8 cellular contexts compared by ENCODE assay signal in the genomic region with DNA sequence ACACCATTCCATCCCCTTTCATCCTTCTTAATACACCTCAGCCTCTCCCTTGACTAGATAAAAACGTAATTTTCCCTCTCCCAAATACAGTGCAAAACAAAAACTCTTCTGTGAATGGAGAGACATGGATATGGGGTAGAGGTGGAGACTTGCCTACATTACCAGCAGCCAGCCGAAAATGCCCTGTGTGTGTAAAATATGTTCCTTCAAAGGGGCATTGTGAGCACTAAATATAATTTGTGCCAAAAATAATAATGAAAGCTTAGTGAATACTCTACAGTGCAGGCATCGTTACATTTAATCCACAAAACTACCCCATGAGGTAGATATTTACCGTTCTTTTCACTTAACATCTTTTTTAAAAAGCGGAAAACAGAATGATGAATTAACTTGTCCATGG. TPM values are rescaled to one million over a fixed set of nuclear protein-coding genes. Genes with fewer than 3 reads are reported as not detected.
DNase-seq lines count a peak whose midpoint lies in the region; ATAC-seq, FAIRE-seq and TF ChIP-seq lines count a peak whose summit lies in the region.

No MANE protein-coding gene starts in this region.

- H3K36me3 ChIP-seq in NT2/D1 (ENCODE audit: insufficient read depth, insufficient read length, low read length) (peaks cover 3% of the 10 kb centered on the region), endothelial cell of umbilical vein (ENCODE audit: control insufficient read depth in 2 of 2, extremely low read depth in 1 of 2, insufficient read depth in 2 of 2, low read length in 2 of 2) (no peaks in the 10 kb centered on the region), ovary (no peaks in the 10 kb centered on the region)

- peak overlapping the region; percentile 90 for H3K4me3 Mint-ChIP-seq in CD4-positive, alpha-beta T cell

- H3K4me3 ChIP-seq in NT2/D1 (ENCODE audit: insufficient read length, low read depth), result peak overlapping the region; percentile 78
- peak overlapping the region in 1 of 3 experiments; percentile 59 for H3K4me3 ChIP-seq in endothelial cell of umbilical vein (replicated peaks in 1 of 3; ENCODE audit: insufficient read depth in 1 of 3, low read depth in 1 of 3, low read length in 3 of 3)
- H3K4me3 ChIP-seq in ovary, result peak overlapping the region; percentile 71

- no peak for TF ChIP-seq EP300 in ovary (IDR thresholded peaks at IDR 0.05)

- no peak for TF ChIP-seq CTCF in CD4-positive, alpha-beta T cell (IDR thresholded peaks at IDR 0.05)
- TF ChIP-seq CTCF in endothelial cell of umbilical vein (IDR thresholded peaks at IDR 0.05; ENCODE audit: extremely low read depth in 1 of 2, insufficient read depth in 1 of 2, low read depth in 1 of 2, low read length in 2 of 2) (no peak), ovary (IDR thresholded peaks at IDR 0.05) (no peak)

- TF ChIP-seq POLR2A in endothelial cell of umbilical vein (IDR thresholded peaks at IDR 0.05; ENCODE audit: low read depth, low read length) (no peak), ovary (IDR thresholded peaks at IDR 0.05) (no peak)

- no TSS peak for BruUV-seq in endothelial cell of umbilical vein (replicated peaks; lab: Mats Ljungman, UMichigan)

- no peak for FAIRE-seq in endothelial cell of umbilical vein (lab: Jason Lieb, UNC)

- no peak overlapping the region for H3K9ac ChIP-seq in NT2/D1 (ENCODE audit: insufficient read length, low read depth)
- H3K9ac ChIP-seq in endothelial cell of umbilical vein (replicated peaks; ENCODE audit: extremely low read depth, insufficient read depth, low read length), result no peak overlapping the region

- dilution Hi-C loops in endothelial cell of umbilical vein (cut with MboI; ENCODE audit: extremely low pct_ligation_motif_present, low sequenced_read_pairs), result no loop called here

- H3K27me3 Mint-ChIP-seq in CD4-positive, alpha-beta T cell, result peaks cover 19% of the 10 kb centered on the region

- H3K9me3 Mint-ChIP-seq in CD4-positive, alpha-beta T cell, result peaks cover 20% of the 10 kb centered on the region

- H2AFZ ChIP-seq in endothelial cell of umbilical vein (ENCODE audit: low read depth, low read length), result peak overlapping the region; percentile 93

- 6 to 13% (median 10%) methylated on average over 5 of the region's 5 CpGs for WGBS in ovary, 3 donors

- CTCF ChIA-PET in CD4-positive, alpha-beta T cell (lab: Charles Lee), result interaction anchor here (1.0 kb wide), 1 partner anchor 848 kb away, joined by 3 read pairs; a partner anchor contains a TSS
- CTCF ChIA-PET in endothelial cell of umbilical vein (lab: Charles Lee), result interaction anchor here (1.1 to 2.1 kb wide), 6 partner anchors 10 to 831 kb away, joined by 3 to 20 read pairs (median 3); a partner anchor contains a TSS

- H4K20me1 ChIP-seq in endothelial cell of umbilical vein (replicated peaks; ENCODE audit: control insufficient read depth, extremely low read depth, insufficient read depth, low read length), result no peaks in the 10 kb centered on the region

- peak overlapping the region; percentile 90 for H3K27ac Mint-ChIP-seq in CD4-positive, alpha-beta T cell

- no peaks in the 10 kb centered on the region for H3K27me3 ChIP-seq in CD4-positive, alpha-beta T cell (ENCODE audit: control insufficient read depth, insufficient read depth, low read length)
- H3K27me3 ChIP-seq in NT2/D1 (ENCODE audit: insufficient read depth, insufficient read length), result peaks cover 10% of the 10 kb centered on the region
- H3K27me3 ChIP-seq in endothelial cell of umbilical vein (ENCODE audit: control insufficient read depth in 2 of 2, insufficient read depth in 2 of 2, low read length in 2 of 2), result peaks cover 0 to 2% of the 10 kb centered on the region in 2 experiments
- no peaks in the 10 kb centered on the region for H3K27me3 ChIP-seq in ovary

- no peak overlapping the region for H3K27ac ChIP-seq in CD4-positive, alpha-beta T cell (ENCODE audit: low read depth, low read length)
- H3K27ac ChIP-seq in endothelial cell of umbilical vein (ENCODE audit: insufficient read depth, low read depth, low read length) (no peak overlapping the region), ovary (no peak overlapping the region)

- H3K4me1 ChIP-seq in NT2/D1 (ENCODE audit: insufficient read depth, insufficient read length), result peaks cover 3% of the 10 kb centered on the region
- peaks cover 29% of the 10 kb centered on the region for H3K4me1 ChIP-seq in endothelial cell of umbilical vein (ENCODE audit: control insufficient read depth, extremely low read depth, insufficient read depth, low read length)
- H3K4me1 ChIP-seq in ovary (ENCODE audit: insufficient read depth), result peaks cover 6% of the 10 kb centered on the region

- no peak for DNase-seq in CD4-positive, alpha-beta T cell
- DNase-seq in NT2/D1 (ENCODE audit: low read depth, low spot score) (no peak), endothelial cell of umbilical vein (ENCODE audit: low read depth, low spot score) (no peak), ovary (no peak), DMS53 (lab: John Stamatoyannopoulos, UW) (no peak)
- DNase-seq in stimulated activated CD4-positive, alpha-beta T cell treated with anti-CD3 and anti-CD28 coated beads, Interleukin-2, amount 100 ng/mL, for 24 hours, result no peak

- H3K4me1 Mint-ChIP-seq in CD4-positive, alpha-beta T cell (ENCODE audit: low read depth), result peaks cover 50% of the 10 kb centered on the region

- POLR2A ChIA-PET in CD4-positive, alpha-beta T cell (lab: Charles Lee), result interaction anchor here (1.4 to 1.7 kb wide), 2 partner anchors 13 to 847 kb away, joined by 3 read pairs; no protein-coding TSS in a partner anchor
- POLR2A ChIA-PET in endothelial cell of umbilical vein (lab: Charles Lee), result interaction anchor here (1.4 kb wide), 1 partner anchor 42 kb away, joined by 3 read pairs; no protein-coding TSS in a partner anchor

- peaks cover 42% of the 10 kb centered on the region for H3K36me3 Mint-ChIP-seq in CD4-positive, alpha-beta T cell (ENCODE audit: low read depth)

- H3K4me2 ChIP-seq in endothelial cell of umbilical vein (ENCODE audit: insufficient read depth, low read length), result peak overlapping the region; percentile 80

- peaks cover 26% of the 10 kb centered on the region for H3K79me2 ChIP-seq in endothelial cell of umbilical vein (ENCODE audit: control insufficient read depth, insufficient read depth, low read length)

- intact Hi-C loops in CD4-positive, alpha-beta T cell (cut with DNase I, micrococcal nuclease), result loop anchor here (5.0 to 10.0 kb wide), 5 partner anchors 617 to 1957 kb away; a partner anchor contains a TSS
- intact Hi-C loops in endothelial cell of umbilical vein (cut with micrococcal nuclease) (no loop called here), ovary (cut with DNase I) (loop anchor here in 1 of 4 donors (5.0 kb wide), 1 partner anchor 44 kb away; a partner anchor contains a TSS)

- peaks cover 27% of the 10 kb centered on the region for H3K9me3 ChIP-seq in CD4-positive, alpha-beta T cell (ENCODE audit: control insufficient read depth, low read length)
- peaks cover 31% of the 10 kb centered on the region for H3K9me3 ChIP-seq in NT2/D1 (ENCODE audit: insufficient read depth, low read length)
- H3K9me3 ChIP-seq in endothelial cell of umbilical vein (replicated peaks; ENCODE audit: control insufficient read depth, insufficient read depth, low read length), result no peaks in the 10 kb centered on the region
- H3K9me3 ChIP-seq in ovary, result no peaks in the 10 kb centered on the region

- no peak for ATAC-seq in CD4-positive, alpha-beta T cell (ENCODE audit: poor library complexity)
- ATAC-seq in HG03457 (IDR thresholded peaks at IDR 0.05; ENCODE audit: unreplicated experiment) (no peak), HG02759 (IDR thresholded peaks at IDR 0.05; ENCODE audit: unreplicated experiment) (no peak)

- no peaks in the 10 kb centered on the region for H3K9me1 ChIP-seq in endothelial cell of umbilical vein (replicated peaks; ENCODE audit: control insufficient read depth, extremely low read depth, insufficient read depth, low read length)

TF ChIP-seq in endothelial cell of umbilical vein, 7 proteins besides CTCF, POLR2A, EP300 and RAD21:
- TF ChIP-seq JUN (IDR thresholded peaks at IDR 0.05; ENCODE audit: borderline replicate concordance, insufficient read depth, insufficient read length, low read depth) (no peak), FOS (IDR thresholded peaks at IDR 0.05; ENCODE audit: borderline replicate concordance, insufficient read depth, low read length) (no peak), POLR2AphosphoS5 (IDR thresholded peaks at IDR 0.05; ENCODE audit: insufficient read depth, low read depth, low read length) (no peak), EZH2 (IDR thresholded peaks at IDR 0.05; ENCODE audit: borderline replicate concordance, low read depth, low read length, severe bottlenecking) (no peak), MYC (IDR thresholded peaks at IDR 0.05; ENCODE audit: low read depth, low read length) (no peak), GATA2 (IDR thresholded peaks at IDR 0.05; ENCODE audit: insufficient read depth, insufficient read length, low read depth, low read length) (no peak)
- TF ChIP-seq, protein P1, sequence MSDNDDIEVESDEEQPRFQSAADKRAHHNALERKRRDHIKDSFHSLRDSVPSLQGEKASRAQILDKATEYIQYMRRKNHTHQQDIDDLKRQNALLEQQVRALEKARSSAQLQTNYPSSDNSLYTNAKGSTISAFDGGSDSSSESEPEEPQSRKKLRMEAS (IDR thresholded peaks at IDR 0.05; ENCODE audit: insufficient read depth, insufficient read length), result no peak

RNA-seq across cellular contexts. Expression of a gene that starts 1.0 kb away (rescaled TPM):
- total RNA-seq in CD4-positive, alpha-beta T cell, result 10 to 100 TPM; 32.1 to 36.7 TPM
- total RNA-seq in endothelial cell of umbilical vein, result 62.3 and 72.0 TPM in 2 replicates
- polyA plus RNA-seq in endothelial cell of umbilical vein, result 20.9 and 31.7 TPM in 2 replicates
- 48.7 and 50.3 TPM in 2 replicates for polyA plus RNA-seq in endothelial cell of umbilical vein (2011; cell fraction: cytosol; rRNA removed)
- polyA plus RNA-seq in endothelial cell of umbilical vein (2011; cell fraction: nucleus; rRNA removed), result 82.4 and 92.5 TPM in 2 replicates
- 48.1 and 49.6 TPM in 2 replicates for polyA plus RNA-seq in endothelial cell of umbilical vein (2012)
- 108 and 131 TPM in 2 replicates for polyA minus RNA-seq in endothelial cell of umbilical vein
- 56.6 TPM for polyA minus RNA-seq in endothelial cell of umbilical vein (2011; cell fraction: cytosol; rRNA and poly(A)+ RNA removed)
- 21.0 and 29.0 TPM in 2 replicates for polyA minus RNA-seq in endothelial cell of umbilical vein (2011; cell fraction: nucleus; rRNA and poly(A)+ RNA removed)
- total RNA-seq in ovary, result 10 to 100 TPM; 13.0 to 54.6 (median 45.7) TPM
- polyA plus RNA-seq in ovary, result 10 to 100 TPM in 1 of 2 donors, 1 to 10 TPM in 1; 9.9 to 50.0 TPM

RNA-seq across cellular contexts. Expression of a gene that starts 43.3 kb away (rescaled TPM):
- not detected for total RNA-seq in CD4-positive, alpha-beta T cell
- 23.7 and 26.6 TPM in 2 replicates for total RNA-seq in endothelial cell of umbilical vein
- 9.2 and 11.1 TPM in 2 replicates for polyA plus RNA-seq in endothelial cell of umbilical vein
- 7.3 and 8.4 TPM in 2 replicates for polyA plus RNA-seq in endothelial cell of umbilical vein (2011; cell fraction: cytosol; rRNA removed)
- polyA plus RNA-seq in endothelial cell of umbilical vein (2011; cell fraction: nucleus; rRNA removed), result 7.5 and 9.6 TPM in 2 replicates
- polyA plus RNA-seq in endothelial cell of umbilical vein (2012), result 14.5 and 18.8 TPM in 2 replicates
- polyA minus RNA-seq in endothelial cell of umbilical vein, result 5.2 and 5.7 TPM in 2 replicates
- polyA minus RNA-seq in endothelial cell of umbilical vein (2011; cell fraction: cytosol; rRNA and poly(A)+ RNA removed), result 5.5 TPM
- 3.9 and 8.0 TPM in 2 replicates for polyA minus RNA-seq in endothelial cell of umbilical vein (2011; cell fraction: nucleus; rRNA and poly(A)+ RNA removed)
- 10 to 100 TPM in 3 of 7 donors, 1 to 10 TPM in 4; 6.4 to 40.2 (median 9.4) TPM for total RNA-seq in ovary
- 1 to 10 TPM; 5.5 TPM for polyA plus RNA-seq in ovary

Comparison
In these comparisons a context has a peak if more than half of its experiments do, and no peak if none do; other contexts are left out.
1. RNA of a gene that starts 43.3 kb away (total RNA-seq): 23.7 to 26.6 TPM in endothelial cell of umbilical vein and 6.4 to 40.2 TPM in ovary; not detected in CD4-positive, alpha-beta T cell; every median in the first group is over 4 times any median in the second.